In the genomic region with DNA sequence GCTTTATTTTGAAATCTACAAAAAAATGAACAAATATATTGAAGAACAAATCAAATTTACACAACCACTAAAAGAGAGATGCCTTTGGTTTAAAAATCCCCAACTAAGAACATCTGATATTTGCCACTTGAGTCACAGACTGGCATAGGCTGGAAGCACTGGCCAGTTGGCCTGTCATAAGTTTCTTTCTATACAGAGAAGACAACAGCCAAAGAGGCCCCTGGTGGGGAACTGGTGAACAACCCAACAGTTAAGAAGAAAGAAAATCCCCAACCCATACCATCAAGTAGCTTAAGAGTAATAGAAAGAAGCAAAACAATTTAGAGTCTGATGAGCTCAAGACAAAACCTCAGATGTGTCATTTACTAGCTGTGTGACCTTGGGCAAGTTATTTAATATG, we compare ENCODE assay signal across 9 cellular contexts. TPM values are rescaled to one million over a fixed set of nuclear protein-coding genes. Genes with fewer than 3 reads are reported as not detected.
DNase-seq lines count a peak whose midpoint lies in the region; ATAC-seq and TF ChIP-seq lines count a peak whose summit lies in the region.
"Had no signal": no experiment of that assay in that cellular context is flagged by ENCODE, and none has a peak within 500 bp of the region (broad histone marks: within the 10 kb centered on the region; RNA-seq: fewer than 3 reads in every experiment).

No MANE protein-coding gene starts in this region.

- no peaks in the 10 kb centered on the region for H3K9me3 ChIP-seq in tibial artery

- H3K4me3 ChIP-seq in tibial artery, result no peak overlapping the region
- H3K4me3 ChIP-seq: skin epidermis had no signal

- DNase-seq in activated CD4-positive, alpha-beta T cell treated with anti-CD3 and anti-CD28 coated beads for 36 hours, result peak; percentile 22
- no peak for DNase-seq in activated CD4-positive, alpha-beta T cell treated with anti-CD3 and anti-CD28 coated beads, Interleukin-2, amount 50 U/mL, for 1 hour
- peak; percentile 54 for DNase-seq in HT1080 (ENCODE audit: low read depth)
- peak; percentile 22 for DNase-seq in endothelial cell (ENCODE audit: low spot score)
- DNase-seq in tibial artery, result no peak
- no peak for DNase-seq in kidney glomerular epithelial cell (lab: John Stamatoyannopoulos, UW)
- no peak for DNase-seq in NCI-H524 treated with DMSO at 0.1 percent for 48 hours (lab: John Stamatoyannopoulos, UW)

- H3K4me1 Mint-ChIP-seq in activated CD4-positive, alpha-beta T cell treated with anti-CD3 and anti-CD28 coated beads for 36 hours, result no peaks in the 10 kb centered on the region
- H3K4me1 Mint-ChIP-seq in endothelial cell (ENCODE audit: unreplicated experiment), result no peaks in the 10 kb centered on the region

- CTCF ChIA-PET in activated CD4-positive, alpha-beta T cell treated with anti-CD3 and anti-CD28 coated beads for 36 hours (lab: Charles Lee), result interaction anchor here (0.7 kb wide), 1 partner anchor 958 kb away, joined by 3 read pairs; no protein-coding TSS in a partner anchor

- no peak overlapping the region for H3K27ac Mint-ChIP-seq in activated CD4-positive, alpha-beta T cell treated with anti-CD3 and anti-CD28 coated beads for 36 hours
- H3K27ac Mint-ChIP-seq in endothelial cell (ENCODE audit: unreplicated experiment), result no peak overlapping the region

- H3K27ac ChIP-seq in tibial artery, result no peak overlapping the region
- H3K27ac ChIP-seq: skin epidermis had no signal

- H3K36me3 ChIP-seq in tibial artery, result no peaks in the 10 kb centered on the region

- POLR2A ChIA-PET in activated CD4-positive, alpha-beta T cell treated with anti-CD3 and anti-CD28 coated beads for 36 hours (lab: Charles Lee), result no interaction called here

- no peaks in the 10 kb centered on the region for H3K27me3 ChIP-seq in tibial artery

- no peaks in the 10 kb centered on the region for H3K27me3 Mint-ChIP-seq in activated CD4-positive, alpha-beta T cell treated with anti-CD3 and anti-CD28 coated beads for 36 hours
- peaks cover 4% of the 10 kb centered on the region for H3K27me3 Mint-ChIP-seq in endothelial cell (ENCODE audit: unreplicated experiment)

- intact Hi-C loops in activated CD4-positive, alpha-beta T cell treated with anti-CD3 and anti-CD28 coated beads for 36 hours (cut with DNase I, micrococcal nuclease), result no loop called here
- intact Hi-C loops in tibial artery (cut with DNase I; ENCODE audit: low total_unique reads), result no loop called here

- peak; percentile 55 for ATAC-seq in activated CD4-positive, alpha-beta T cell treated with anti-CD3 and anti-CD28 coated beads for 36 hours
- ATAC-seq in HG03097 (IDR thresholded peaks at IDR 0.05; ENCODE audit: low FRiP score, unreplicated experiment), result no peak

- H3K36me3 Mint-ChIP-seq in activated CD4-positive, alpha-beta T cell treated with anti-CD3 and anti-CD28 coated beads for 36 hours (ENCODE audit: low read depth), result no peaks in the 10 kb centered on the region
- no peaks in the 10 kb centered on the region for H3K36me3 Mint-ChIP-seq in endothelial cell (ENCODE audit: low read depth, unreplicated experiment)

- H3K4me3 Mint-ChIP-seq in activated CD4-positive, alpha-beta T cell treated with anti-CD3 and anti-CD28 coated beads for 36 hours, result no peak overlapping the region
- H3K4me3 Mint-ChIP-seq in endothelial cell (ENCODE audit: unreplicated experiment), result no peak overlapping the region

- peaks cover 2% of the 10 kb centered on the region for H3K9me3 Mint-ChIP-seq in activated CD4-positive, alpha-beta T cell treated with anti-CD3 and anti-CD28 coated beads for 36 hours (ENCODE audit: low read depth)
- H3K9me3 Mint-ChIP-seq in endothelial cell (ENCODE audit: unreplicated experiment), result no peaks in the 10 kb centered on the region

- TF ChIP-seq CTCF in endothelial cell (IDR thresholded peaks at IDR 0.05; ENCODE audit: unreplicated experiment) (peak; percentile 41), tibial artery (IDR thresholded peaks at IDR 0.05) (peak; percentile 34 to 47)

- no peaks in the 10 kb centered on the region for H3K4me1 ChIP-seq in tibial artery

RNA-seq across cellular contexts. Expression of a gene that starts 45.5 kb away (rescaled TPM):
- not detected for total RNA-seq in activated CD4-positive, alpha-beta T cell treated with anti-CD3 and anti-CD28 coated beads for 36 hours
- not detected in 2 replicates for total RNA-seq in HT1080 (2014; rRNA removed; shearing (Covaris generic))
- not detected in 2 replicates for polyA plus RNA-seq in HT1080 (2015; cell fraction: cytosol; rRNA removed)
- 0.36 TPM in 1 of 2 replicates, not detected in the other for polyA plus RNA-seq in HT1080 (2015; cell fraction: nucleus; rRNA removed)
- total RNA-seq in endothelial cell (ENCODE audit: unreplicated experiment), result 0.26 TPM

Comparison
In these comparisons a context has a peak if more than half of its experiments do, and no peak if none do; other contexts are left out.
1. DNase-seq: peak in activated CD4-positive, alpha-beta T cell treated with anti-CD3 and anti-CD28 coated beads for 36 hours (single experiment), HT1080 (single experiment) and endothelial cell (single experiment); none in activated CD4-positive, alpha-beta T cell treated with anti-CD3 and anti-CD28 coated beads, Interleukin-2, amount 50 U/mL, for 1 hour (single experiment), tibial artery (0 of 2), kidney glomerular epithelial cell (single experiment) and NCI-H524 treated with DMSO at 0.1 percent for 48 hours (single experiment).